ENCODE assay signal across 9 cellular contexts in the genomic region with DNA sequence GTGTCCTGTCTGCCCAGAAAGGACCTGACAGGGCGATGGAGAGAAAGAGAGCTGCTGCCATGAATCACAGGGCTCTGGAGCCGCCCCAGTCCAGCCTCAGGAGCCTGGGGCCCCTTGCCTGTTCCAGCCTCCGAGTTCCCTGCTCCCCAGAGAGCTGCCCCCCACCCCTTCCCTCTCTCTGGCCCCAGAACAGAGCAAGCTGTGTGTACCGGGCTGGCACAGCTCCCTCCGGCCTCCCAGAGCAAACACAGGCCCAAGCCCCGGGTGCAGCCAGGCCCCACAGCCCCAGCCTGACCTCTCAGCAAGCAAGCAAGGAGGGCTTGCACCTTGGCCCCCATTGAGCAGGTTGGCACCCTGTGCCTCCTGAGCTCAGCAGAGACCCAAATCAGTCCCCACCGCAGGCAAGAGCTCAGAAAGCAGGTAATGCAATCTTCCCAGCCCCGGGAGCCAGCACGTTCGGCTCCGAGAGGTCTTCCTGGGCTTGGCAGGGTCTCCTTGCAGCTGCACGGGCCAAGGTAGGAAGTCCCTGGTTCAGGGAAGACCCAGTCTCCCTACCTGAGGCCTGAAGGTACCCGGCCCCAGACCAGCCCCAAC. TPM values are rescaled to one million over a fixed set of nuclear protein-coding genes. Genes with fewer than 3 reads are reported as not detected.
DNase-seq lines count a peak whose midpoint lies in the region; ATAC-seq and TF ChIP-seq lines count a peak whose summit lies in the region.
"Had no signal": no experiment of that assay in that cellular context is flagged by ENCODE, and none has a peak within 500 bp of the region (broad histone marks: within the 10 kb centered on the region; RNA-seq: fewer than 3 reads in every experiment).

No MANE protein-coding gene starts in this region.

- peak overlapping the region; percentile 83 to 87 (median 85) for H3K4me3 Mint-ChIP-seq in nephron

- no peaks in the 10 kb centered on the region for H3K9me3 Mint-ChIP-seq in nephron

- H3K27me3 ChIP-seq in Panc1 (ENCODE audit: control insufficient read depth, insufficient read depth, low read length) = no peaks in the 10 kb centered on the region
- H3K27me3 ChIP-seq in esophagus squamous epithelium = peaks cover 0 to 17% (median 0%) of the 10 kb centered on the region in 4 donors

- peak overlapping the region in 2 of 3 experiments; percentile 51 to 53 for H3K27ac Mint-ChIP-seq in nephron

- no peak for TF ChIP-seq POLR2A in esophagus squamous epithelium (IDR thresholded peaks at IDR 0.05)

- POLR2A ChIA-PET in AG04449 (lab: Yijun Ruan, JAX) (interaction anchor here (0.6 to 1.9 kb wide), 7 partner anchors 30 to 129 kb away, joined by 3 to 7 read pairs (median 3); a partner anchor contains a TSS), Panc1 (lab: Charles Lee) (interaction anchor here (0.6 to 1.4 kb wide), 3 partner anchors 29 to 73 kb away, joined by 3 to 14 read pairs (median 7); a partner anchor contains a TSS)

- H3K36me3 Mint-ChIP-seq in nephron (ENCODE audit: low read depth) = peaks cover 3% of the 10 kb centered on the region

- H3K27me3 Mint-ChIP-seq in nephron (ENCODE audit: low read depth) = peaks cover 7% of the 10 kb centered on the region

- peak overlapping the region; percentile 71 for H3K4me3 ChIP-seq in AG04449 (ENCODE audit: low read depth, low read length)
- H3K4me3 ChIP-seq in Panc1 (ENCODE audit: low read depth in 2 of 2, low read length in 2 of 2) = peak overlapping the region; percentile 56 to 64
- H3K4me3 ChIP-seq in esophagus squamous epithelium = peak overlapping the region; percentile 74 to 94 (median 78)

- H3K9me3 ChIP-seq in Panc1 (ENCODE audit: control insufficient read depth, insufficient read depth, low read depth, low read length) (no peaks in the 10 kb centered on the region), esophagus squamous epithelium (no peaks in the 10 kb centered on the region)

- H3K4me1 ChIP-seq in Panc1 (ENCODE audit: control insufficient read depth, insufficient read depth, low read length) (peaks cover 30% of the 10 kb centered on the region), esophagus squamous epithelium (peaks cover 27 to 67% (median 30%) of the 10 kb centered on the region in 3 donors)

- BruUV-seq in Panc1 (replicated peaks; lab: Mats Ljungman, UMichigan) = no TSS peak

- ATAC-seq in Panc1 = peak; percentile 18; the same call in 1 of the 2 replicates
- no peak for ATAC-seq in HG02571 (IDR thresholded peaks at IDR 0.05; ENCODE audit: unreplicated experiment)
- no peak for ATAC-seq in GM21737 (IDR thresholded peaks at IDR 0.05; ENCODE audit: unreplicated experiment)
- no peak for ATAC-seq in GM19351 (IDR thresholded peaks at IDR 0.05; ENCODE audit: unreplicated experiment)

- H3K36me3 ChIP-seq in Panc1 (ENCODE audit: control insufficient read depth, insufficient read depth, low read length) (no peaks in the 10 kb centered on the region), esophagus squamous epithelium (peaks cover 0 to 39% (median 8%) of the 10 kb centered on the region in 3 donors)

- CTCF ChIA-PET in AG04449 (lab: Yijun Ruan, JAX) (interaction anchor here (0.8 to 2.3 kb wide), 12 partner anchors 9 to 222 kb away, joined by 3 to 13 read pairs (median 6); a partner anchor contains a TSS), Panc1 (lab: Charles Lee) (interaction anchor here (0.6 to 1.0 kb wide), 2 partner anchors 75 to 346 kb away, joined by 3 read pairs; no protein-coding TSS in a partner anchor)

- H3K4me1 Mint-ChIP-seq in nephron = peaks cover 21% of the 10 kb centered on the region

- H3K27ac ChIP-seq in Panc1 (ENCODE audit: low read length) = peak overlapping the region; percentile 55
- H3K27ac ChIP-seq in esophagus squamous epithelium = peak overlapping the region; percentile 92 to 98 (median 98)

- in situ Hi-C loops in Panc1 (cut with HindIII; ENCODE audit: low pct_unique_long_range_greater_than_20kb, low sequenced_read_pairs) = no loop called here

- 8% methylated on average over 6 of the region's 13 CpGs; no CpG with 5 or more reads in 1 of the 2 donors for WGBS in esophagus squamous epithelium, 2 donors

- no peak for TF ChIP-seq CTCF in AG04449 (IDR thresholded peaks at IDR 0.05; ENCODE audit: insufficient read depth, low read length, missing control alignments)
- TF ChIP-seq CTCF in Panc1 (IDR thresholded peaks at IDR 0.05) = no peak
- no peak for TF ChIP-seq CTCF in esophagus squamous epithelium (IDR thresholded peaks at IDR 0.05)
- TF ChIP-seq CTCF in nephron (IDR thresholded peaks at IDR 0.05; ENCODE audit: unreplicated experiment in 3 of 3) = no peak

- DNase-seq in AG04449 (ENCODE audit: low read depth, low spot score) = no peak
- DNase-seq in Panc1 (ENCODE audit: low read depth, low spot score) = no peak
- no peak for DNase-seq in esophagus squamous epithelium (lab: John Stamatoyannopoulos, UW)
- no peak for DNase-seq in AG20443 (ENCODE audit: low spot score)
- DNase-seq: small intestine had no signal

- intact Hi-C loops in Panc1 (cut with micrococcal nuclease; ENCODE audit: unreplicated experiment) (no loop called here), esophagus squamous epithelium (cut with DNase I) (loop anchor here (5.0 kb wide), 2 partner anchors 32 to 82 kb away; no protein-coding TSS in a partner anchor)

RNA-seq across cellular contexts. Expression of a gene that starts 1.4 kb away (rescaled TPM):
- total RNA-seq in Panc1 (2021; ENCODE audit: unreplicated experiment) = 45.3 TPM
- 60.0 TPM for polyA plus RNA-seq in Panc1 (2012; ENCODE audit: insufficient read length)
- total RNA-seq in esophagus squamous epithelium = 10 to 100 TPM; 55.9 to 95.7 (median 65.0) TPM

RNA-seq across cellular contexts. Expression of a gene that starts 8.1 kb away (rescaled TPM):
- total RNA-seq in Panc1 (2021; ENCODE audit: unreplicated experiment) (61.4 TPM), esophagus squamous epithelium (100 to 1,000 TPM in 3 of 4 donors, 10 to 100 TPM in 1; 95.3 to 171 (median 119) TPM)
- polyA plus RNA-seq in Panc1 (2012; ENCODE audit: insufficient read length) = 37.5 TPM

RNA-seq across cellular contexts. Expression of a gene that starts 30.0 kb away (rescaled TPM):
- total RNA-seq in Panc1 (2021; ENCODE audit: unreplicated experiment) (33.6 TPM), esophagus squamous epithelium (10 to 100 TPM; 25.7 to 65.8 (median 43.5) TPM)
- 20.3 TPM for polyA plus RNA-seq in Panc1 (2012; ENCODE audit: insufficient read length)
